ENCODE assay signal across 24 cellular contexts in the genomic region with DNA sequence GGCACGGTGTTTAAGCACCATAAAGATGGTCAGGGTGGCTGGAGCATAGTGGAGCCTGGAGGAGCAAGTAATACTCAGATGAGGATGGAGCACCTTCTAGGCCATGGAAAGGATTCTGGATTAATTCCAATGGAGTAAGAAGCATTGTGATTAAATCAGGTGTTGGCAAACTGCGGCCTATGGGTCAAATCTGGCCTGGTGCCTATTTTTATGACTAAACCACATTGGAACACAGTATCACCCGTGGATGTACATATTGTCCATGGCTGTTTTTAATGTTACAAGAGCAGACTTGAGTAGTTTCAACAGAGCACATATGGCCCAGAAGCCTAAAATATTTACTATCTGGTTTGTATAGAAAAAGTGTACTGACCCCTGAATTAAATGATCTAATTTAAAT.
"Had no signal": no experiment of that assay in that cellular context is flagged by ENCODE, and none has a peak within 500 bp of the region (broad histone marks: within the 10 kb centered on the region; RNA-seq: fewer than 3 reads in every experiment).

No MANE protein-coding gene starts in this region.

- H3K27me3 ChIP-seq: cardiac muscle cell, esophagus muscularis mucosa, gastroesophageal sphincter, pancreas, right atrium auricular region, suprapubic skin, tibial nerve had no signal

- ATAC-seq: activated CD8-positive, alpha-beta T cell treated with anti-CD3 and anti-CD28 coated beads for 36 hours; gastroesophageal sphincter; left ventricle myocardium superior; pancreas; psoas muscle; stimulated activated naive CD8-positive, alpha-beta T cell treated with anti-CD3 and anti-CD28 coated beads, Interleukin-15, amount 100 ng/mL, for 72 hours; T-helper 17 cell had no signal

- H3K36me3 ChIP-seq: cardiac muscle cell, pancreas, right atrium auricular region had no signal

- H3K4me1 Mint-ChIP-seq: activated B cell treated with CpG ODN at 0.5 μM for 24 hours, nephron progenitor cell had no signal

- H3K4me1 ChIP-seq: esophagus muscularis mucosa, gastroesophageal sphincter, pancreas, psoas muscle, right atrium auricular region, suprapubic skin, tibial nerve had no signal

- DNase-seq: activated B cell treated with CpG ODN at 0.5 μM for 24 hours; activated CD4-positive, alpha-beta T cell treated with anti-CD3 and anti-CD28 coated beads for 48 hours; activated CD8-positive, alpha-beta T cell treated with anti-CD3 and anti-CD28 coated beads for 36 hours; activated naive CD4-positive, alpha-beta T cell treated with Interleukin-2 at 50 U/mL for 16 hours; activated naive CD8-positive, alpha-beta T cell treated with anti-CD3 and anti-CD28 coated beads for 36 hours; amniotic stem cell; effector CD8-positive, alpha-beta T cell; head of caudate nucleus; hypothalamus; left ventricle myocardium superior; nephron progenitor cell; pancreas; psoas muscle; stimulated activated CD4-positive, alpha-beta T cell treated with anti-CD3 and anti-CD28 coated beads, Interleukin-4, amount 100 ng/mL, for 24 hours; stimulated activated naive CD8-positive, alpha-beta T cell treated with anti-CD3 and anti-CD28 coated beads, Interleukin-15, amount 100 ng/mL, for 72 hours; SW 1271; T-helper 17 cell had no signal

- H3K9me3 Mint-ChIP-seq: activated B cell treated with CpG ODN at 0.5 μM for 24 hours; activated CD8-positive, alpha-beta T cell treated with anti-CD3 and anti-CD28 coated beads for 36 hours; activated naive CD8-positive, alpha-beta T cell treated with anti-CD3 and anti-CD28 coated beads for 36 hours; memory B cell; nephron progenitor cell; stimulated activated naive CD8-positive, alpha-beta T cell treated with anti-CD3 and anti-CD28 coated beads, Interleukin-15, amount 100 ng/mL, for 72 hours had no signal

- H3K27me3 Mint-ChIP-seq: activated B cell treated with CpG ODN at 0.5 μM for 24 hours; activated CD8-positive, alpha-beta T cell treated with anti-CD3 and anti-CD28 coated beads for 36 hours; activated naive CD8-positive, alpha-beta T cell treated with anti-CD3 and anti-CD28 coated beads for 36 hours; memory B cell; stimulated activated naive CD8-positive, alpha-beta T cell treated with anti-CD3 and anti-CD28 coated beads, Interleukin-15, amount 100 ng/mL, for 72 hours; T-helper 17 cell had no signal

- H3K27ac ChIP-seq: cardiac muscle cell, esophagus muscularis mucosa, gastroesophageal sphincter, pancreas, psoas muscle, right atrium auricular region, suprapubic skin, tibial nerve had no signal

- H3K27ac Mint-ChIP-seq: activated B cell treated with CpG ODN at 0.5 μM for 24 hours; activated CD8-positive, alpha-beta T cell treated with anti-CD3 and anti-CD28 coated beads for 36 hours; activated naive CD8-positive, alpha-beta T cell treated with anti-CD3 and anti-CD28 coated beads for 36 hours; memory B cell; nephron progenitor cell had no signal

- H3K4me3 Mint-ChIP-seq: activated B cell treated with CpG ODN at 0.5 μM for 24 hours; activated CD8-positive, alpha-beta T cell treated with anti-CD3 and anti-CD28 coated beads for 36 hours; activated naive CD8-positive, alpha-beta T cell treated with anti-CD3 and anti-CD28 coated beads for 36 hours; memory B cell; nephron progenitor cell; stimulated activated naive CD8-positive, alpha-beta T cell treated with anti-CD3 and anti-CD28 coated beads, Interleukin-15, amount 100 ng/mL, for 72 hours; T-helper 17 cell had no signal

- H3K9me3 ChIP-seq: esophagus muscularis mucosa, gastroesophageal sphincter, pancreas, psoas muscle, right atrium auricular region, suprapubic skin, tibial nerve had no signal

- H3K4me3 ChIP-seq: cardiac muscle cell, esophagus muscularis mucosa, gastroesophageal sphincter, pancreas, psoas muscle, right atrium auricular region, suprapubic skin, tibial nerve had no signal
